In genomic region chr9:114395196-114395595, GRCh38 we compare ENCODE assay signal across 13 cellular contexts. TPM values are rescaled to one million over a fixed set of nuclear protein-coding genes. Genes with fewer than 3 reads are reported as not detected.
DNase-seq lines count a peak whose midpoint lies in the region; ATAC-seq, FAIRE-seq and TF ChIP-seq lines count a peak whose summit lies in the region.
"Had no signal": no experiment of that assay in that cellular context is flagged by ENCODE, and none has a peak within 500 bp of the region (broad histone marks: within the 10 kb centered on the region; RNA-seq: fewer than 3 reads in every experiment).

No MANE protein-coding gene starts in this region.

- H3K14ac ChIP-seq in H9 (ENCODE audit: insufficient read depth, low read length) = no peak overlapping the region; the same call in 1 of the 2 replicates

- no peak overlapping the region for H3K23ac ChIP-seq in H9 (ENCODE audit: insufficient read length, low read depth, low read length)

- TF ChIP-seq CTCF in AG04450 (IDR thresholded peaks at IDR 0.05; ENCODE audit: low read depth, low read length) = no peak
- no peak for TF ChIP-seq CTCF in H9 (conservative IDR thresholded peaks at IDR 0.05)
- no peak for TF ChIP-seq CTCF in GM12878 (IDR thresholded peaks at IDR 0.05 in 2 of 3, conservative IDR thresholded peaks at IDR 0.05 in 1 of 3; ENCODE audit: control insufficient read depth in 2 of 3, extremely low read depth in 1 of 3, insufficient read depth in 1 of 3, low read depth in 3 of 3, low read length in 3 of 3)
- no peak for TF ChIP-seq CTCF in natural killer cell (IDR thresholded peaks at IDR 0.05)

- POLR2A ChIA-PET in AG04450 (lab: Yijun Ruan, JAX) = no interaction called here
- POLR2A ChIA-PET in GM12878 (lab: Charles Lee) = interaction anchor here (0.6 to 4.0 kb wide), 13 partner anchors 9 to 878 kb away, joined by 3 to 127 read pairs (median 5); partner anchors contain the start of genes AKNA and ATP6V1G1

- SMC1A ChIA-PET in GM12878 (lab: Charles Lee; ENCODE audit: uncharacterized antibody, unreplicated experiment) = interaction anchor here (0.6 to 6.4 kb wide), 11 partner anchors 11 to 311 kb away, joined by 3 to 87 read pairs (median 7); no protein-coding TSS in a partner anchor

- H2BK20ac ChIP-seq in H9 (ENCODE audit: low read depth, low read length, poor library complexity, severe bottlenecking) = no peak overlapping the region

- H3K4me3 Mint-ChIP-seq in H9 (no peak overlapping the region), natural killer cell (no peak overlapping the region)

- no peak overlapping the region for H3T11ph ChIP-seq in H9 (ENCODE audit: low read length)

- RAD21 ChIA-PET in GM12878 (lab: Charles Lee; ENCODE audit: unreplicated experiment) = interaction anchor here (0.6 to 8.9 kb wide), 14 partner anchors 10 to 258 kb away, joined by 3 to 136 read pairs (median 3); partner anchors contain the start of genes AKNA and TMEM268

- no peak for TF ChIP-seq RAD21 in GM12878 (IDR thresholded peaks at IDR 0.05; ENCODE audit: insufficient read depth, low read depth, low read length)

- H3K27ac ChIP-seq in AG04450 (ENCODE audit: low read depth, low read length) = no peak overlapping the region
- H3K27ac ChIP-seq in H9 (ENCODE audit: insufficient read length, low read depth, low read length) = no peak overlapping the region
- peak overlapping the region; percentile 17 for H3K27ac ChIP-seq in GM12878 (ENCODE audit: control insufficient read depth, insufficient read depth)
- no peak overlapping the region for H3K27ac ChIP-seq in small intestine (ENCODE audit: low read depth in 1 of 2, low read length in 1 of 2)
- H3K27ac ChIP-seq: GM23248 had no signal

- H3K27me3 Mint-ChIP-seq in H9 (ENCODE audit: low read depth) (no peaks in the 10 kb centered on the region; the same call in 1 of the 2 replicates), natural killer cell (ENCODE audit: low read depth in 2 of 2) (no peaks in the 10 kb centered on the region)

- BruUV-seq in GM12878 (replicated peaks; lab: Mats Ljungman, UMichigan) = no TSS peak

- H3K9me3 Mint-ChIP-seq in H9 (no peaks in the 10 kb centered on the region; a peak in 1 of 5 replicates), natural killer cell (no peaks in the 10 kb centered on the region)

- H3K27ac Mint-ChIP-seq in H9 (peak overlapping the region in 2 of 3 experiments; percentile 44 to 82; a peak in 2 of 7 replicates), natural killer cell (peak overlapping the region; percentile 45 to 59)

- H3K9ac ChIP-seq in H9 (ENCODE audit: extremely low read depth, insufficient read length, low read length) (peak overlapping the region; percentile 18), GM12878 (ENCODE audit: control insufficient read depth, insufficient read depth, low read length) (peak overlapping the region; percentile 52; the same call in 1 of the 2 replicates)
- H3K9ac ChIP-seq: GM23248 had no signal

- no peak for TF ChIP-seq POLR2A in GM12878 (IDR thresholded peaks at IDR 0.05; ENCODE audit: low read depth, low read length)

- intact Hi-C loops in GM12878 (cut with micrococcal nuclease; ENCODE audit: unreplicated experiment) (no loop called here), natural killer cell (cut with micrococcal nuclease) (loop anchor here (5.0 kb wide), 1 partner anchor 33 kb away; no protein-coding TSS in a partner anchor)

- no peak overlapping the region for H2BK12ac ChIP-seq in H9 (ENCODE audit: insufficient read length, low read depth, low read length)

- H4K8ac ChIP-seq in H9 (replicated peaks; ENCODE audit: insufficient read length, low read depth, low read length) = no peak overlapping the region

- no peak for TF ChIP-seq EP300 in GM12878 (IDR thresholded peaks at IDR 0.05; ENCODE audit: borderline replicate concordance in 1 of 2, control insufficient read depth in 1 of 2, low read depth in 2 of 2, low read length in 2 of 2)

- no peak overlapping the region for H4K5ac ChIP-seq in H9 (ENCODE audit: insufficient read length, low read depth, low read length)

- in situ Hi-C loops in GM12878 (cut with MboI) = no loop called here

- no peak overlapping the region for H2AK5ac ChIP-seq in H9 (ENCODE audit: insufficient read length, low read length)

- H3K18ac ChIP-seq in H9 (ENCODE audit: insufficient read length, low read depth, low read length) = no peak overlapping the region

- CTCF ChIA-PET in AG04450 (lab: Charles Lee) = interaction anchor here (2.8 kb wide), 1 partner anchor 258 kb away, joined by 10 read pairs; no protein-coding TSS in a partner anchor
- CTCF ChIA-PET in GM12878 (lab: Yijun Ruan, JAX) = interaction anchor here (0.7 to 5.5 kb wide), 9 partner anchors 10 to 258 kb away, joined by 3 to 49 read pairs (median 5); partner anchors contain the start of gene AKNA

- H3K79me2 ChIP-seq in H9 (ENCODE audit: insufficient read depth, low read length) (no peaks in the 10 kb centered on the region), GM12878 (ENCODE audit: control insufficient read depth, insufficient read depth, low read length) (peaks cover 64% of the 10 kb centered on the region)

- no peaks in the 10 kb centered on the region; the same call in 1 of the 2 replicates for H3K4me1 ChIP-seq in H9 (ENCODE audit: insufficient read depth, low read length)
- peaks cover 47% of the 10 kb centered on the region for H3K4me1 ChIP-seq in GM12878 (ENCODE audit: control insufficient read depth, insufficient read depth, low read length)
- no peaks in the 10 kb centered on the region for H3K4me1 ChIP-seq in small intestine (ENCODE audit: control insufficient read depth in 2 of 2, insufficient read depth in 1 of 2, low read depth in 1 of 2, low read length in 1 of 2)

- H2BK15ac ChIP-seq in H9 (ENCODE audit: low read depth, low read length) = no peak overlapping the region

- H3K4me3 ChIP-seq in AG04450 (ENCODE audit: low read depth, low read length) (peak overlapping the region; percentile 27; the same call in 1 of the 2 replicates), GM12878 (peak overlapping the region; percentile 40; the same call in 1 of the 2 replicates), small intestine (ENCODE audit: low read depth in 1 of 2, low read length in 2 of 2) (no peak overlapping the region)
- H3K4me3 ChIP-seq: GM23248 had no signal

- H3K36me3 Mint-ChIP-seq in H9 (ENCODE audit: insufficient read depth in 1 of 3, low read depth in 3 of 3) = peaks cover 0 to 9% (median 0%) of the 10 kb centered on the region in 3 experiments; a peak in 4 of 7 replicates
- no peaks in the 10 kb centered on the region for H3K36me3 Mint-ChIP-seq in natural killer cell

- H3K4ac ChIP-seq in H9 (ENCODE audit: low read depth, low read length) = no peak overlapping the region

- ATAC-seq in GM12878 = no peak
- ATAC-seq in natural killer cell = no peak
- ATAC-seq: Right ventricle myocardium inferior had no signal

- H3K9me3 ChIP-seq in AG04450 (ENCODE audit: control insufficient read depth, insufficient read depth, low read length) (no peaks in the 10 kb centered on the region; the same call in 1 of the 2 replicates), H9 (ENCODE audit: control insufficient read depth, low read depth, low read length) (no peaks in the 10 kb centered on the region), GM12878 (replicated peaks; ENCODE audit: control insufficient read depth, insufficient read depth, low read length) (no peaks in the 10 kb centered on the region), small intestine (ENCODE audit: control insufficient read depth, low read depth) (no peaks in the 10 kb centered on the region)

- H2BK5ac ChIP-seq in H9 (ENCODE audit: insufficient read length, low read length) = no peak overlapping the region

- no peaks in the 10 kb centered on the region for H3K23me2 ChIP-seq in H9 (ENCODE audit: insufficient read length, low read depth, low read length, poor library complexity, severe bottlenecking)

- no peak overlapping the region for H2BK120ac ChIP-seq in H9 (ENCODE audit: low read depth, low read length, poor library complexity, severe bottlenecking)

- no peak for FAIRE-seq in GM12878 (lab: Jason Lieb, UNC)
- FAIRE-seq in small intestine (lab: Jason Lieb, UNC) = no peak
- FAIRE-seq: endometrium had no signal

- DNase-seq in AG04450 (ENCODE audit: low read depth, low spot score) = no peak
- DNase-seq in H9 = no peak
- no peak for DNase-seq in GM12878 (ENCODE audit: low read depth, low spot score)
- DNase-seq in natural killer cell = no peak
- no peak for DNase-seq in small intestine
- no peak for DNase-seq in cerebellar cortex (ENCODE audit: low spot score)
- no peak for DNase-seq in stimulated activated CD4-positive, alpha-beta T cell treated with anti-CD3 and anti-CD28 coated beads, Interleukin-2, amount 100 ng/mL, for 48 hours
- DNase-seq in RPMI8226 = no peak
- DNase-seq: Calu3, GM23248, NCI-H1436 had no signal

- WGBS in H9 (ENCODE audit: extremely low coverage, insufficient read length, low lambda C conversion rate) = no CpG with 5 or more reads among the region's 6 CpGs
- 65% methylated on average over 6 of the region's 6 CpGs for WGBS in GM12878 (ENCODE audit: insufficient coverage, insufficient replicate concordance, low lambda C conversion rate, missing lambda C conversion rate)
- 38 to 40% (median 40%) methylated on average over 6 of the region's 6 CpGs for WGBS in small intestine, 3 donors

- no peak overlapping the region for H4K91ac ChIP-seq in H9 (ENCODE audit: insufficient read length, low read depth, low read length)

- H3K36me3 ChIP-seq in GM12878 (ENCODE audit: control insufficient read depth in 2 of 2, insufficient read depth in 2 of 2, low read length in 1 of 2) = peaks cover 0 to 5% of the 10 kb centered on the region in 2 experiments; a peak in 2 of 4 replicates
- no peaks in the 10 kb centered on the region for H3K36me3 ChIP-seq in small intestine (ENCODE audit: control insufficient read depth in 2 of 2, insufficient read depth in 2 of 2, low read length in 2 of 2)

- no peaks in the 10 kb centered on the region for H3K27me3 ChIP-seq in AG04450 (ENCODE audit: control insufficient read depth, insufficient read depth, low read length)
- no peaks in the 10 kb centered on the region for H3K27me3 ChIP-seq in H9 (ENCODE audit: insufficient read depth, low read length)
- H3K27me3 ChIP-seq in GM12878 (replicated peaks in 1 of 2; ENCODE audit: control insufficient read depth in 2 of 2, insufficient read depth in 2 of 2, low read length in 1 of 2) = no peaks in the 10 kb centered on the region
- no peaks in the 10 kb centered on the region for H3K27me3 ChIP-seq in small intestine (ENCODE audit: control insufficient read depth in 2 of 2, insufficient read depth in 2 of 2, low read length in 2 of 2)

- H4K20me1 ChIP-seq in H9 (ENCODE audit: control insufficient read depth, insufficient read depth, insufficient read length) = no peaks in the 10 kb centered on the region
- no peaks in the 10 kb centered on the region for H4K20me1 ChIP-seq in GM12878 (ENCODE audit: control insufficient read depth, insufficient read depth)

- H3K4me2 ChIP-seq in H9 (ENCODE audit: insufficient read depth, insufficient read length, low read length) (no peak overlapping the region), GM12878 (ENCODE audit: control insufficient read depth, insufficient read depth) (peak overlapping the region; percentile 66)

- H3K56ac ChIP-seq in H9 (ENCODE audit: insufficient read length, low read depth, low read length) = no peak overlapping the region

- no peak overlapping the region for H2AFZ ChIP-seq in H9 (ENCODE audit: low read length)
- no peak overlapping the region for H2AFZ ChIP-seq in GM12878 (ENCODE audit: control insufficient read depth, low read depth, low read length)
- H2AFZ ChIP-seq: GM23248 had no signal

- H3K4me1 Mint-ChIP-seq in H9 = peaks cover 33 to 46% of the 10 kb centered on the region in 2 experiments
- H3K4me1 Mint-ChIP-seq in natural killer cell = peaks cover 29 to 59% of the 10 kb centered on the region in 2 donors

- H3K79me1 ChIP-seq in H9 (ENCODE audit: insufficient read depth, low read depth, low read length, poor library complexity, severe bottlenecking) = no peaks in the 10 kb centered on the region

RNA-seq across cellular contexts. Expression of gene AKNA, which starts 7.4 kb away (rescaled TPM):
- polyA plus RNA-seq in AG04450 (2011; rRNA removed) (7.0 and 7.5 TPM in 2 replicates), GM12878 (2011; rRNA removed) (18.0 and 30.1 TPM in 2 replicates), GM12878 (2014; fragmentation: Illumina TruSeq; extraction: Trizol) (27.2 and 57.6 TPM in 2 replicates), GM12878 (2014; fragmentation: Nextera tagmentation; extraction: Ambion mirVana) (1 to 10 TPM; 1.6 to 5.0 TPM), GM12878 (2014; rRNA removed) (71.9 and 77.7 TPM in 2 replicates), GM12878 (2016; fragmentation: Nextera tagmentation; extraction: Ambion mirVana) (10 to 100 TPM; 28.0 to 30.9 TPM), small intestine (10 to 100 TPM in 1 of 3 donors, 1 to 10 TPM in 2; 3.4 to 22.0 (median 8.9) TPM)
- polyA minus RNA-seq in AG04450 (2011; rRNA and poly(A)+ RNA removed) = 12.6 and 12.7 TPM in 2 replicates
- total RNA-seq in H9 (2021) (19.7 and 20.8 TPM in 2 replicates), GM12878 (2014; rRNA removed) (49.4 and 59.0 TPM in 2 replicates), GM12878 (2014; rRNA removed; fragmentation: Illumina TruSeq; extraction: Trizol) (36.0 and 39.8 TPM in 2 replicates), GM12878 (2021) (117 and 132 TPM in 2 replicates), natural killer cell (100 to 1,000 TPM; 577 to 743 (median 676) TPM)
- total RNA-seq in GM12878 (2013; cell fraction: nucleolus; rRNA removed) = 305 and 316 TPM in 2 replicates
- 22.0 TPM for polyA plus RNA-seq in GM12878 (2011; ENCODE audit: low read depth)
- 33.7 and 39.1 TPM in 2 replicates for polyA plus RNA-seq in GM12878 (2011; cell fraction: cytosol; rRNA removed)
- 107 and 123 TPM in 2 replicates for polyA plus RNA-seq in GM12878 (2011; cell fraction: nucleus; rRNA removed)
- polyA plus RNA-seq in GM12878 (2012) = 57.1 and 64.5 TPM in 2 replicates
- 47.4 and 97.2 TPM in 2 replicates for polyA minus RNA-seq in GM12878 (2011; rRNA and poly(A)+ RNA removed)
- polyA minus RNA-seq in GM12878 (2011; cell fraction: cytosol; rRNA and poly(A)+ RNA removed) = 31.4 and 34.5 TPM in 2 replicates
- 64.4 and 127 TPM in 2 replicates for polyA minus RNA-seq in GM12878 (2011; cell fraction: nucleus; rRNA and poly(A)+ RNA removed)

Comparison
In these comparisons a context has a peak if more than half of its experiments do, and no peak if none do; other contexts are left out.
1. H3K4me3 ChIP-seq: peak in AG04450 (single experiment) and GM12878 (single experiment); none in small intestine (0 of 2).